18 cellular contexts compared by ENCODE assay signal in the genomic region with DNA sequence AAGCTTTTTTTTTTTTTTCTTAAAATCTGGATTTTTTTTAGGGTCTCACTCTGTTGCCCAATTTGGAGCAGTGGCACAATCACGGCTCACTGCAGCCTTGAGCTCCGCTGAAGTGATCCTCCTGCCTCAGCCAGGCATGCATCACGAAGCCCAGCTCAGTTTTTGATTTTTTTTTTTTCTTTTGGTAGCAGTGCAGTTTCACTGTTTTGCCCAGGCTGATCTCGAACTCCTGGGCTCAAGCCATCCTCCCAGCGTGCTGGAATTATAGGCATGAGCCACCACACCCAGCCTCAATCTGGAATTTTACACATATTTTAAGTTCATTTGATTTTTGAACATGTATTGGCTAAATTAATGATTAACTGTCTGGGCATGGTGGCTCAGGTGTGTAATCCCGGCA. TPM values are rescaled to one million over a fixed set of nuclear protein-coding genes. Genes with fewer than 3 reads are reported as not detected.
DNase-seq lines count a peak whose midpoint lies in the region; ATAC-seq and TF ChIP-seq lines count a peak whose summit lies in the region.
"Had no signal": no experiment of that assay in that cellular context is flagged by ENCODE, and none has a peak within 500 bp of the region (broad histone marks: within the 10 kb centered on the region; RNA-seq: fewer than 3 reads in every experiment).

No MANE protein-coding gene starts in this region.

- no peaks in the 10 kb centered on the region for H4K20me1 ChIP-seq in GM23248 (ENCODE audit: insufficient read depth)

- peak overlapping the region; percentile 95 for H3K27ac ChIP-seq in GM23248
- peak overlapping the region; percentile 65 for H3K27ac ChIP-seq in SJSA1
- H3K27ac ChIP-seq in sigmoid colon = peak overlapping the region; percentile 43 to 95 (median 92)
- H3K27ac ChIP-seq: HL-60 had no signal

- peak; percentile 76 for DNase-seq in GM23248
- no peak for DNase-seq in SJSA1 (ENCODE audit: low read depth in 1 of 2, low spot score in 2 of 2)
- DNase-seq in glomerular visceral epithelial cell (ENCODE audit: extremely low spot score) = peak; percentile 44
- no peak for DNase-seq in sigmoid colon
- DNase-seq in activated effector memory CD4-positive, alpha-beta T cell treated with anti-CD3 and anti-CD28 coated beads, Interleukin-2, amount 50 U/mL, for 16 hours = no peak
- no peak for DNase-seq in activated T-cell treated with anti-CD3 and anti-CD28 coated beads, Interleukin-2, amount 50 U/mL, for 1 hour
- DNase-seq: activated CD4-positive, alpha-beta T cell treated with anti-CD3 and anti-CD28 coated beads for 4 hours; CD4-positive, alpha-beta T cell; DMS79; naive B cell; SHP77 treated with DMSO at 0.1 percent for 48 hours; stimulated activated naive B cell treated with anti-CD40 and anti-IgM and Interleukin-4, amounts not matched to agents 10 μg/mL and 1 μg/mL and 100 μg/mL, for 72 hours had no signal

- ATAC-seq in HG03095 (IDR thresholded peaks at IDR 0.05; ENCODE audit: unreplicated experiment) (no peak), HG03108 (IDR thresholded peaks at IDR 0.05; ENCODE audit: unreplicated experiment) (no peak)
- ATAC-seq: stimulated activated naive B cell treated with anti-CD40 and anti-IgM and Interleukin-4, amounts not matched to agents 10 μg/mL and 1 μg/mL and 100 μg/mL, for 72 hours had no signal

- in situ Hi-C loops in GM23248 (cut with MboI) = no loop called here

- no peaks in the 10 kb centered on the region for H3K9me2 ChIP-seq in GM23248 (ENCODE audit: insufficient read depth)

- peaks cover 92% of the 10 kb centered on the region for H3F3A ChIP-seq in GM23248 (ENCODE audit: insufficient read depth)

- H3K4me3 ChIP-seq in GM23248 (peak overlapping the region; percentile 36; the same call in 1 of the 2 replicates), SJSA1 (no peak overlapping the region), sigmoid colon (no peak overlapping the region)
- H3K4me3 ChIP-seq: HAP-1, lung had no signal

- peak overlapping the region; percentile 63 for H3K4me2 ChIP-seq in GM23248 (ENCODE audit: unreplicated experiment)

- H3K27me3 ChIP-seq in GM23248 (replicated peaks; ENCODE audit: insufficient read depth) = no peaks in the 10 kb centered on the region
- no peaks in the 10 kb centered on the region for H3K27me3 ChIP-seq in SJSA1 (replicated peaks)
- H3K27me3 ChIP-seq in sigmoid colon = no peaks in the 10 kb centered on the region

- no peak for TF ChIP-seq EP300 in sigmoid colon (IDR thresholded peaks at IDR 0.05)

- H2AFZ ChIP-seq in GM23248 = no peak overlapping the region

- intact Hi-C loops in sigmoid colon (cut with DNase I) = no loop called here

- H3K36me3 ChIP-seq in GM23248 (ENCODE audit: low read depth) = no peaks in the 10 kb centered on the region; the same call in 1 of the 2 replicates
- no peaks in the 10 kb centered on the region for H3K36me3 ChIP-seq in SJSA1
- H3K36me3 ChIP-seq in sigmoid colon = no peaks in the 10 kb centered on the region
- H3K36me3 ChIP-seq: HAP-1, thoracic aorta had no signal

- H3K79me2 ChIP-seq in GM23248 (ENCODE audit: insufficient read depth) = peaks cover 100% of the 10 kb centered on the region

- 5 to 12% methylated on average over 6 of the region's 6 CpGs for WGBS in GM23248 (ENCODE audit: low coverage in 1 of 2, low lambda C conversion rate in 2 of 2, missing lambda C conversion rate in 2 of 2), 2 experiments
- WGBS in sigmoid colon, 2 donors = 50 to 75% methylated on average over 6 of the region's 6 CpGs

- no peak for TF ChIP-seq POLR2A in sigmoid colon (IDR thresholded peaks at IDR 0.05)

- H3K9ac ChIP-seq in GM23248 = peak overlapping the region; percentile 67

- TF ChIP-seq CTCF in sigmoid colon (IDR thresholded peaks at IDR 0.05) = no peak

- H3K4me1 ChIP-seq in GM23248 (ENCODE audit: insufficient read depth) = peaks cover 92% of the 10 kb centered on the region
- H3K4me1 ChIP-seq in SJSA1 (replicated peaks) = peaks cover 84% of the 10 kb centered on the region
- H3K4me1 ChIP-seq in sigmoid colon = peaks cover 0 to 81% (median 69%) of the 10 kb centered on the region in 4 donors

- no peaks in the 10 kb centered on the region for H3K9me3 ChIP-seq in GM23248 (ENCODE audit: low read depth)
- H3K9me3 ChIP-seq in SJSA1 (replicated peaks) = no peaks in the 10 kb centered on the region
- no peaks in the 10 kb centered on the region for H3K9me3 ChIP-seq in sigmoid colon
- H3K9me3 ChIP-seq: HAP-1, thoracic aorta had no signal

RNA-seq across cellular contexts. Expression of a gene that starts 36.3 kb away (rescaled TPM):
- 171 and 198 TPM in 2 replicates for total RNA-seq in GM23248 (2014; rRNA removed; shearing (Covaris generic))
- 19.0 and 28.1 TPM in 2 replicates for polyA plus RNA-seq in GM23248 (2016; fragmentation: Nextera tagmentation; extraction: Ambion mirVana)
- 62.2 and 99.6 TPM in 2 replicates for total RNA-seq in SJSA1 (2014; rRNA removed; shearing (Covaris generic))
- total RNA-seq in sigmoid colon = 100 to 1,000 TPM; 119 to 300 (median 181) TPM
- polyA plus RNA-seq in sigmoid colon = 10 to 100 TPM; 34.8 to 56.4 (median 53.2) TPM

Comparison
In these comparisons a context has a peak if more than half of its experiments do, and no peak if none do; other contexts are left out.
1. DNase-seq: peak in GM23248 (single experiment) and glomerular visceral epithelial cell (single experiment); none in SJSA1 (0 of 2), sigmoid colon (single experiment), activated effector memory CD4-positive, alpha-beta T cell treated with anti-CD3 and anti-CD28 coated beads, Interleukin-2, amount 50 U/mL, for 16 hours (single experiment) and activated T-cell treated with anti-CD3 and anti-CD28 coated beads, Interleukin-2, amount 50 U/mL, for 1 hour (single experiment).
2. Peak in every context shown above with its lines, with median percentiles within 50 percentile points of each other: H3K27ac ChIP-seq.